ENCODE assay signal across 1 cellular context in genomic region chr5:135565256-135565655, GRCh38.
TF ChIP-seq lines count a peak whose summit lies in the region.

No MANE protein-coding gene starts in this region.

TF ChIP-seq in H1, 55 proteins besides CTCF, POLR2A, EP300 and RAD21:
- no peak for TF ChIP-seq PHF8 (conservative IDR thresholded peaks at IDR 0.05; ENCODE audit: low read depth, low read length)
- peak; percentile 87 for TF ChIP-seq CEBPB (IDR thresholded peaks at IDR 0.05; ENCODE audit: low read depth, low read length)
- TF ChIP-seq POU5F1 (IDR thresholded peaks at IDR 0.05; ENCODE audit: low read depth, low read length), result 0 out of 2 replicates have a peak, but pooled peaks have one; percentile 46
TF ChIP-seq in H1: peak in this region for 2.
